Comparison of ENCODE assay signal across 8 cellular contexts in the genomic region with DNA sequence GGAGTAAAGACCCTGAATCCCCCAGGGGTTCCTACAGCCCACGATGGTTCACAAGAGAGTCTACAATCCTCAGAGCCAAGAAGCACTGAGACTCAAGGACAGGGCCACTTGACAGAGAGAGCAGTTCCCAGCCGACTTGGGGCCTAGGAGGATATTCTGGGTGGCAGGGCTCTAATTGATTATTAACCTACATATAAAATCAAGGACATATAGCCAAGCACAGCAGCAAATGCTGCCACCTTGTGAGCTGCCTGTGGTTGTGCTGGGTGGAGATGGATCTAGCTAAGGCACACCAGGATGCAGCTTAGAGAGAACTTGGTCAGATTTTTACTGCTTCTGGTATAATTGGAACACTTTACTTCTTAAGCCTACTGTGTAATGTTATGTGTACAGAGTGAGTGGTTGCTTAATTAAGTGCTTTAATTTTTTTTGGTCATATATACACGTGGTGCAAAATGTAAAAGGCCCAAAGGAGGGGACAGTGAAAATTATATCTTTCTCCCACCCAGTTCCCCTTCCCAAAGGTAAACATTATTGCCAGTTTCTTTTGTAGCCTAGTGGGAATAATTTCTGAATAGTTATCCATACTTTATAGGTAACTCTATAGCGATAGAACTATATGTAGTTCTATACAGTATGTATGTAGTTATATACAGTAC.
DNase-seq lines count a peak whose midpoint lies in the region; ATAC-seq and TF ChIP-seq lines count a peak whose summit lies in the region.

No MANE protein-coding gene starts in this region.

- H3K27me3 Mint-ChIP-seq in CD8-positive, alpha-beta T cell (ENCODE audit: low read depth), result no peaks in the 10 kb centered on the region
- H3K27me3 Mint-ChIP-seq in GM23338 (ENCODE audit: insufficient read depth, low read depth, poor library complexity), result peaks cover 5% of the 10 kb centered on the region
- no peaks in the 10 kb centered on the region for H3K27me3 Mint-ChIP-seq in stimulated activated naive B cell treated with anti-CD40 and anti-IgM and Interleukin-4, amounts not matched to agents 10 μg/mL and 1 μg/mL and 100 μg/mL, for 72 hours

- H3F3A ChIP-seq in GM23338 (replicated peaks; ENCODE audit: low read depth), result no peaks in the 10 kb centered on the region

- no peak overlapping the region for H3K4me2 ChIP-seq in GM23338

- no peaks in the 10 kb centered on the region for H3K27me3 ChIP-seq in CD8-positive, alpha-beta T cell (ENCODE audit: insufficient read depth, low read length)
- no peaks in the 10 kb centered on the region for H3K27me3 ChIP-seq in GM23338 (ENCODE audit: insufficient read depth)

- H2AFZ ChIP-seq in GM23338, result no peak overlapping the region

- CTCF ChIA-PET in CD8-positive, alpha-beta T cell (lab: Charles Lee), result interaction anchor here (0.6 to 4.1 kb wide), 11 partner anchors 11 to 290 kb away, joined by 3 to 65 read pairs (median 3); a partner anchor contains a TSS
- CTCF ChIA-PET in RWPE1 (lab: Yijun Ruan, JAX), result interaction anchor here (0.6 to 1.2 kb wide), 8 partner anchors 21 to 808 kb away, joined by 3 to 8 read pairs (median 3); no protein-coding TSS in a partner anchor

- H4K20me1 ChIP-seq in GM23338 (replicated peaks; ENCODE audit: insufficient read depth), result no peaks in the 10 kb centered on the region

- H3K79me2 ChIP-seq in GM23338 (replicated peaks; ENCODE audit: insufficient read depth), result peaks cover 25% of the 10 kb centered on the region; the same call in 1 of the 2 replicates

- H3K4me1 ChIP-seq in CD8-positive, alpha-beta T cell (ENCODE audit: insufficient read depth, low read length), result peaks cover 68% of the 10 kb centered on the region
- peaks cover 17% of the 10 kb centered on the region for H3K4me1 ChIP-seq in GM23338 (ENCODE audit: insufficient read depth)

- H3K27ac Mint-ChIP-seq in CD8-positive, alpha-beta T cell, result peak overlapping the region; percentile 97
- no peak overlapping the region for H3K27ac Mint-ChIP-seq in GM23338
- peak overlapping the region; percentile 90 to 94 for H3K27ac Mint-ChIP-seq in activated naive CD4-positive, alpha-beta T cell treated with anti-CD3 and anti-CD28 coated beads, Interleukin-2, amount 50 U/mL, for 72 hours
- H3K27ac Mint-ChIP-seq in stimulated activated naive B cell treated with anti-CD40 and anti-IgM and Interleukin-4, amounts not matched to agents 10 μg/mL and 1 μg/mL and 100 μg/mL, for 72 hours, result no peak overlapping the region

- peak; percentile 25 to 65 (median 52) for DNase-seq in CD8-positive, alpha-beta T cell
- DNase-seq in GM23338 (ENCODE audit: low spot score) (peak; percentile 78), RWPE1 (ENCODE audit: low spot score) (peak; percentile 62), kidney tubule cell (ENCODE audit: low spot score) (peak; percentile 67), cerebellar nuclear complex (lab: John Stamatoyannopoulos, UW) (no peak)
- peak in 1 of 2 donors; percentile 45 for DNase-seq in activated naive CD4-positive, alpha-beta T cell treated with anti-CD3 and anti-CD28 coated beads, Interleukin-2, amount 50 U/mL, for 72 hours (ENCODE audit: low spot score in 2 of 2)
- DNase-seq in stimulated activated naive B cell treated with anti-CD40 and anti-IgM and Interleukin-4, amounts not matched to agents 10 μg/mL and 1 μg/mL and 100 μg/mL, for 72 hours, result peak; percentile 27

- POLR2A ChIA-PET in CD8-positive, alpha-beta T cell (lab: Charles Lee), result interaction anchor here (0.9 to 3.2 kb wide), 6 partner anchors 11 to 276 kb away, joined by 3 to 46 read pairs (median 3); a partner anchor contains a TSS
- POLR2A ChIA-PET in RWPE1 (lab: Yijun Ruan, JAX; ENCODE audit: low non-redundant PET), result interaction anchor here (0.6 kb wide), 1 partner anchor 171 kb away, joined by 5 read pairs; no protein-coding TSS in a partner anchor

- intact Hi-C loops in CD8-positive, alpha-beta T cell (cut with DNase I, micrococcal nuclease), result loop anchor here (1.0 to 10.0 kb wide), 4 partner anchors 72 to 1490 kb away; a partner anchor contains a TSS

- no peaks in the 10 kb centered on the region for H3K9me2 ChIP-seq in GM23338 (ENCODE audit: insufficient read depth)

- no peaks in the 10 kb centered on the region for H3K9me3 Mint-ChIP-seq in CD8-positive, alpha-beta T cell
- no peaks in the 10 kb centered on the region; the same call in 2 of the 3 replicates for H3K9me3 Mint-ChIP-seq in GM23338
- no peaks in the 10 kb centered on the region for H3K9me3 Mint-ChIP-seq in activated naive CD4-positive, alpha-beta T cell treated with anti-CD3 and anti-CD28 coated beads, Interleukin-2, amount 50 U/mL, for 72 hours
- H3K9me3 Mint-ChIP-seq in stimulated activated naive B cell treated with anti-CD40 and anti-IgM and Interleukin-4, amounts not matched to agents 10 μg/mL and 1 μg/mL and 100 μg/mL, for 72 hours, result no peaks in the 10 kb centered on the region

- peak overlapping the region; percentile 77 for H3K4me3 Mint-ChIP-seq in CD8-positive, alpha-beta T cell
- no peak overlapping the region for H3K4me3 Mint-ChIP-seq in GM23338
- peak overlapping the region in 1 of 2 donors; percentile 79 for H3K4me3 Mint-ChIP-seq in stimulated activated naive B cell treated with anti-CD40 and anti-IgM and Interleukin-4, amounts not matched to agents 10 μg/mL and 1 μg/mL and 100 μg/mL, for 72 hours

- H3K27ac ChIP-seq in CD8-positive, alpha-beta T cell (ENCODE audit: low read depth, low read length), result peak overlapping the region; percentile 77
- H3K27ac ChIP-seq in GM23338 (ENCODE audit: low read depth) (no peak overlapping the region), RWPE1 (no peak overlapping the region)

- no peak overlapping the region for H3K4me3 ChIP-seq in CD8-positive, alpha-beta T cell (ENCODE audit: low read depth, low read length)
- no peak overlapping the region for H3K4me3 ChIP-seq in GM23338

- H3K36me3 ChIP-seq in CD8-positive, alpha-beta T cell (ENCODE audit: insufficient read depth, low read length), result no peaks in the 10 kb centered on the region
- H3K36me3 ChIP-seq in GM23338 (ENCODE audit: insufficient read depth), result no peaks in the 10 kb centered on the region

- H3K9me3 ChIP-seq in CD8-positive, alpha-beta T cell (ENCODE audit: low read length), result no peaks in the 10 kb centered on the region

- H3K4me1 Mint-ChIP-seq in CD8-positive, alpha-beta T cell (ENCODE audit: low read depth), result peaks cover 87% of the 10 kb centered on the region
- H3K4me1 Mint-ChIP-seq in GM23338, result peaks cover 34% of the 10 kb centered on the region
- peaks cover 34 to 52% of the 10 kb centered on the region in 2 donors for H3K4me1 Mint-ChIP-seq in stimulated activated naive B cell treated with anti-CD40 and anti-IgM and Interleukin-4, amounts not matched to agents 10 μg/mL and 1 μg/mL and 100 μg/mL, for 72 hours

- peak; percentile 10 for ATAC-seq in CD8-positive, alpha-beta T cell
- ATAC-seq in GM23338, result peak; percentile 90
- ATAC-seq in activated naive CD4-positive, alpha-beta T cell treated with anti-CD3 and anti-CD28 coated beads, Interleukin-2, amount 50 U/mL, for 72 hours, result peak in 1 of 2 donors; percentile 20
- peak; percentile 33 to 43 for ATAC-seq in stimulated activated naive B cell treated with anti-CD40 and anti-IgM and Interleukin-4, amounts not matched to agents 10 μg/mL and 1 μg/mL and 100 μg/mL, for 72 hours (replicated peaks)
- no peak for ATAC-seq in HG02571 (IDR thresholded peaks at IDR 0.05; ENCODE audit: unreplicated experiment)

- H3K36me3 Mint-ChIP-seq in CD8-positive, alpha-beta T cell, result no peaks in the 10 kb centered on the region
- no peaks in the 10 kb centered on the region for H3K36me3 Mint-ChIP-seq in GM23338 (ENCODE audit: low read depth)
- peaks cover 0 to 10% of the 10 kb centered on the region in 2 donors for H3K36me3 Mint-ChIP-seq in activated naive CD4-positive, alpha-beta T cell treated with anti-CD3 and anti-CD28 coated beads, Interleukin-2, amount 50 U/mL, for 72 hours
- no peaks in the 10 kb centered on the region for H3K36me3 Mint-ChIP-seq in stimulated activated naive B cell treated with anti-CD40 and anti-IgM and Interleukin-4, amounts not matched to agents 10 μg/mL and 1 μg/mL and 100 μg/mL, for 72 hours

- peak; percentile 66 for TF ChIP-seq CTCF in CD8-positive, alpha-beta T cell (IDR thresholded peaks at IDR 0.05)
- TF ChIP-seq CTCF in GM23338 (conservative IDR thresholded peaks at IDR 0.05; ENCODE audit: low read depth in 2 of 2) (peak; percentile 83 to 93), RWPE1 (conservative IDR thresholded peaks at IDR 0.05; ENCODE audit: low read depth) (peak; percentile 69)

TF ChIP-seq in GM23338, 12 proteins besides CTCF, POLR2A, EP300 and RAD21:
- TF ChIP-seq CREB1 (CRISPR knock-in tag; IDR thresholded peaks at IDR 0.05; ENCODE audit: low read depth), result no peak
- no peak for TF ChIP-seq EZH2phosphoT487 (IDR thresholded peaks at IDR 0.05; ENCODE audit: unreplicated experiment)
TF ChIP-seq in GM23338: peak in this region for 0.

Comparison
In these comparisons a context has a peak if more than half of its experiments do, and no peak if none do; other contexts are left out.
1. DNase-seq: peak in CD8-positive, alpha-beta T cell (7 of 7), GM23338 (single experiment), RWPE1 (single experiment), kidney tubule cell (single experiment) and stimulated activated naive B cell treated with anti-CD40 and anti-IgM and Interleukin-4, amounts not matched to agents 10 μg/mL and 1 μg/mL and 100 μg/mL, for 72 hours (single experiment); none in cerebellar nuclear complex (0 of 2).
2. H3K27ac Mint-ChIP-seq: peak in CD8-positive, alpha-beta T cell (single experiment) and activated naive CD4-positive, alpha-beta T cell treated with anti-CD3 and anti-CD28 coated beads, Interleukin-2, amount 50 U/mL, for 72 hours (2 of 2); none in GM23338 (single experiment) and stimulated activated naive B cell treated with anti-CD40 and anti-IgM and Interleukin-4, amounts not matched to agents 10 μg/mL and 1 μg/mL and 100 μg/mL, for 72 hours (single experiment).
3. Peak in every context shown above with its lines, with median percentiles within 50 percentile points of each other: CTCF ChIP-seq.